ENCODE assay signal across 13 cellular contexts in genomic region chr11:2655834-2656622, GRCh38. TPM values are rescaled to one million over a fixed set of nuclear protein-coding genes. Genes with fewer than 3 reads are reported as not detected.
A peak's percentile ranks its signal among the peaks of the same experiment; 100 is the strongest.
DNase-seq lines count a peak whose midpoint lies in the region; ATAC-seq and TF ChIP-seq lines count a peak whose summit lies in the region.
"Had no signal": no experiment of that assay in that cellular context is flagged by ENCODE, and none has a peak within 500 bp of the region (broad histone marks: within the 10 kb centered on the region; RNA-seq: fewer than 3 reads in every experiment).

No MANE protein-coding gene starts in this region.

- POLR2A ChIA-PET in BJ (lab: Charles Lee) = no interaction called here

- H3K9me3 Mint-ChIP-seq in HFFc6 = peaks cover 69% of the 10 kb centered on the region

- CTCF ChIA-PET in BJ (lab: Yijun Ruan, JAX) = no interaction called here

- no peaks in the 10 kb centered on the region for H3K36me3 ChIP-seq in BJ (ENCODE audit: control insufficient read depth, insufficient read depth, low read length)

- H3K27me3 Mint-ChIP-seq in HFFc6 (ENCODE audit: insufficient read depth) = peaks cover 17% of the 10 kb centered on the region
- H3K27me3 Mint-ChIP-seq: activated B cell treated with CpG ODN at 0.5 μM for 24 hours; activated naive CD4-positive, alpha-beta T cell treated with anti-CD3 and anti-CD28 coated beads, Interleukin-2, amount 10 ng/mL, durations not matched to agents 7 days and 5 days; CD4-positive, alpha-beta memory T cell had no signal

- H3K36me3 Mint-ChIP-seq in HFFc6 (ENCODE audit: low read depth) = peaks cover 34% of the 10 kb centered on the region

- DNase-seq in BJ (ENCODE audit: low read depth) = peak; percentile 0
- peak; percentile 6 for DNase-seq in HFFc6
- DNase-seq in amniotic epithelial cell (ENCODE audit: low read depth) = peak; percentile 45
- DNase-seq in kidney glomerular epithelial cell (lab: John Stamatoyannopoulos, UW) = peak; percentile 71
- DNase-seq in activated CD4-positive, alpha-beta T cell treated with anti-CD3 and anti-CD28 coated beads, Interleukin-2, amount 50 U/mL, for 48 hours = no peak
- no peak for DNase-seq in SHP77 (lab: John Stamatoyannopoulos, UW)
- no peak for DNase-seq in hippocampal formation (lab: John Stamatoyannopoulos, UW)
- DNase-seq: activated B cell treated with CpG ODN at 0.5 μM for 24 hours; activated naive CD4-positive, alpha-beta T cell treated with anti-CD3 and anti-CD28 coated beads, Interleukin-2, amount 10 ng/mL, durations not matched to agents 7 days and 5 days; CD4-positive, alpha-beta memory T cell; NCI-H1048; PC-9 had no signal

- TF ChIP-seq CTCF in BJ (IDR thresholded peaks at IDR 0.05; ENCODE audit: insufficient read depth, low read depth, low read length) (no peak), HFFc6 (IDR thresholded peaks at IDR 0.05) (no peak)

- H3K27ac Mint-ChIP-seq in HFFc6 = no peak overlapping the region
- H3K27ac Mint-ChIP-seq: activated B cell treated with CpG ODN at 0.5 μM for 24 hours; activated naive CD4-positive, alpha-beta T cell treated with anti-CD3 and anti-CD28 coated beads, Interleukin-2, amount 10 ng/mL, durations not matched to agents 7 days and 5 days had no signal

- no peak overlapping the region for H3K4me3 Mint-ChIP-seq in HFFc6
- H3K4me3 Mint-ChIP-seq: activated B cell treated with CpG ODN at 0.5 μM for 24 hours; activated naive CD4-positive, alpha-beta T cell treated with anti-CD3 and anti-CD28 coated beads, Interleukin-2, amount 10 ng/mL, durations not matched to agents 7 days and 5 days; CD4-positive, alpha-beta memory T cell had no signal

- peaks cover 14% of the 10 kb centered on the region for H3K4me1 Mint-ChIP-seq in HFFc6 (ENCODE audit: low read depth)
- H3K4me1 Mint-ChIP-seq: activated B cell treated with CpG ODN at 0.5 μM for 24 hours; activated naive CD4-positive, alpha-beta T cell treated with anti-CD3 and anti-CD28 coated beads, Interleukin-2, amount 10 ng/mL, durations not matched to agents 7 days and 5 days had no signal

- H3K27me3 ChIP-seq in BJ (ENCODE audit: control insufficient read depth, insufficient read depth, low read length) = no peaks in the 10 kb centered on the region

- H3K4me3 ChIP-seq in BJ (ENCODE audit: low read depth, low read length) = no peak overlapping the region
- H3K4me3 ChIP-seq: PC-9 had no signal

- ATAC-seq in HG02623 (IDR thresholded peaks at IDR 0.05; ENCODE audit: unreplicated experiment) = no peak

RNA-seq across cellular contexts. Expression of gene KCNQ1OT1, which starts 43.8 kb away (rescaled TPM):
- 0.16 and 0.18 TPM in 2 replicates for polyA plus RNA-seq in BJ (2011; rRNA removed)
- 2.9 and 4.0 TPM in 2 replicates for polyA minus RNA-seq in BJ (2011; rRNA and poly(A)+ RNA removed)
- under 1 TPM; 0.41 to 0.76 (median 0.43) TPM for total RNA-seq in HFFc6 (2021; fragmentation: NEBNext Ultra II Directional; extraction: Animal tissue kit (Norgen Biotek cat#: 25700))

Comparison
In these comparisons a context has a peak if more than half of its experiments do, and no peak if none do; other contexts are left out.
1. DNase-seq: peak in BJ (single experiment), HFFc6 (single experiment), amniotic epithelial cell (single experiment) and kidney glomerular epithelial cell (single experiment); none in activated CD4-positive, alpha-beta T cell treated with anti-CD3 and anti-CD28 coated beads, Interleukin-2, amount 50 U/mL, for 48 hours (0 of 2), SHP77 (0 of 2) and hippocampal formation (0 of 2).